Comparison of ENCODE assay signal across 19 cellular contexts in the genomic region with DNA sequence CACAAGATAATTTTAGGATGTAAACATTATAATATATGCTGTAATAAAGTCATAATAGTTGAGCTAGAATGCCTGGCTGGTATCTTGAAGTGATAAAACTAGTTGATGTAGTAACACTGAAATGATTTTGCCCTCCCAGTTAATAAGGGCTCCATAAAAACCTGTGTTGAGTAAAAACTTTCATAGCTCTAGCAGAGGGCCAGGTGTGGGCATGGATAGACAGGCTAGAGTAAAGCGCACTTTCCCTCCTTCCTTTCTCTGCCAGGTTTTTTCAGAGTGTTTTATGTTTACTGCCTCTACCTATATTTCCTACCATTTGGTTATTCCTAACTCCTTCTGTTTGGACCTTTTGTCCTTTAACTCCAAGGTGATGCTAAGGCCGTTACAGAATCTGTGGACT. TPM values are rescaled to one million over a fixed set of nuclear protein-coding genes. Genes with fewer than 3 reads are reported as not detected.
DNase-seq lines count a peak whose midpoint lies in the region; ATAC-seq, FAIRE-seq and TF ChIP-seq lines count a peak whose summit lies in the region.
"Had no signal": no experiment of that assay in that cellular context is flagged by ENCODE, and none has a peak within 500 bp of the region (broad histone marks: within the 10 kb centered on the region; RNA-seq: fewer than 3 reads in every experiment).

No MANE protein-coding gene starts in this region.

- FAIRE-seq in small intestine (lab: Jason Lieb, UNC) = no peak
- FAIRE-seq: colon had no signal

- 20 to 62% (median 37%) methylated on average over 2 of the region's 2 CpGs for WGBS in small intestine, 3 donors

- CTCF ChIA-PET in activated CD8-positive, alpha-beta T cell treated with anti-CD3 and anti-CD28 coated beads for 36 hours (lab: Charles Lee) = interaction anchor here (0.7 to 6.8 kb wide), 10 partner anchors 8 to 128 kb away, joined by 3 to 41 read pairs (median 4); partner anchors contain the start of gene CHD2
- CTCF ChIA-PET in activated CD8-positive, alpha-beta T cell treated with anti-CD3 and anti-CD28 coated beads, Interleukin-2, amount 10 ng/mL, durations not matched to agents 7 days and 5 days (lab: Charles Lee) = interaction anchor here (0.8 to 6.9 kb wide), 10 partner anchors 11 to 128 kb away, joined by 3 to 43 read pairs (median 4); no protein-coding TSS in a partner anchor

- no peaks in the 10 kb centered on the region for H3K9me3 ChIP-seq in T-helper 17 cell (ENCODE audit: control insufficient read depth, low read length, poor library complexity, severe bottlenecking)
- H3K9me3 ChIP-seq in small intestine (ENCODE audit: control insufficient read depth, low read depth) = no peaks in the 10 kb centered on the region
- H3K9me3 ChIP-seq: uterus had no signal

- peak overlapping the region; percentile 63 for H3K27ac Mint-ChIP-seq in activated CD8-positive, alpha-beta T cell treated with anti-CD3 and anti-CD28 coated beads for 36 hours
- no peak overlapping the region for H3K27ac Mint-ChIP-seq in activated CD8-positive, alpha-beta T cell treated with anti-CD3 and anti-CD28 coated beads, Interleukin-2, amount 10 ng/mL, durations not matched to agents 7 days and 5 days
- peak overlapping the region; percentile 90 for H3K27ac Mint-ChIP-seq in T-helper 17 cell
- H3K27ac Mint-ChIP-seq in immature natural killer cell = peak overlapping the region; percentile 34 to 75 (median 59)

- peaks cover 16 to 18% of the 10 kb centered on the region in 2 donors for H3K4me1 ChIP-seq in small intestine (ENCODE audit: control insufficient read depth in 2 of 2, insufficient read depth in 1 of 2, low read depth in 1 of 2, low read length in 1 of 2)

- H3K27me3 ChIP-seq in small intestine (ENCODE audit: control insufficient read depth in 2 of 2, insufficient read depth in 2 of 2, low read length in 2 of 2) = no peaks in the 10 kb centered on the region
- H3K27me3 ChIP-seq: uterus had no signal

- no peak for ATAC-seq in activated CD8-positive, alpha-beta T cell treated with anti-CD3 and anti-CD28 coated beads for 36 hours
- ATAC-seq in activated CD8-positive, alpha-beta T cell treated with anti-CD3 and anti-CD28 coated beads, Interleukin-2, amount 10 ng/mL, durations not matched to agents 7 days and 5 days = no peak
- ATAC-seq in T-helper 17 cell (no peak), left ventricle myocardium superior (no peak)
- ATAC-seq: SK-N-SH treated with all-trans-retinoic acid at 6 μM for 48 hours had no signal

- no peak for DNase-seq in activated CD8-positive, alpha-beta T cell treated with anti-CD3 and anti-CD28 coated beads for 36 hours
- DNase-seq in activated CD8-positive, alpha-beta T cell treated with anti-CD3 and anti-CD28 coated beads, Interleukin-2, amount 10 ng/mL, durations not matched to agents 7 days and 5 days = no peak
- DNase-seq in T-helper 17 cell (no peak), immature natural killer cell (no peak), small intestine (peak; percentile 84), medulla oblongata (ENCODE audit: extremely low spot score) (no peak), erythroblast (lab: John Stamatoyannopoulos, UW) (no peak), left ventricle myocardium superior (no peak)
- DNase-seq: Calu3, EL, glutamatergic neuron, NCI-H2107, NCI-H524, nucleus accumbens, retina, T-helper 9 cell, uterus had no signal

- H3K4me1 Mint-ChIP-seq in activated CD8-positive, alpha-beta T cell treated with anti-CD3 and anti-CD28 coated beads for 36 hours (ENCODE audit: low read depth) = peaks cover 81% of the 10 kb centered on the region
- H3K4me1 Mint-ChIP-seq in activated CD8-positive, alpha-beta T cell treated with anti-CD3 and anti-CD28 coated beads, Interleukin-2, amount 10 ng/mL, durations not matched to agents 7 days and 5 days (ENCODE audit: low read depth) = peaks cover 53% of the 10 kb centered on the region
- H3K4me1 Mint-ChIP-seq in T-helper 17 cell (peaks cover 58% of the 10 kb centered on the region), immature natural killer cell (peaks cover 43 to 79% of the 10 kb centered on the region in 2 donors)

- intact Hi-C loops in activated CD8-positive, alpha-beta T cell treated with anti-CD3 and anti-CD28 coated beads for 36 hours (cut with micrococcal nuclease) = no loop called here
- intact Hi-C loops in left ventricle myocardium superior (cut with micrococcal nuclease) = no loop called here

- peaks cover 12 to 20% of the 10 kb centered on the region in 2 donors for H3K36me3 ChIP-seq in small intestine (ENCODE audit: control insufficient read depth in 2 of 2, insufficient read depth in 2 of 2, low read length in 2 of 2)
- H3K36me3 ChIP-seq: uterus had no signal

- no peak for TF ChIP-seq POLR2A in erythroblast (IDR thresholded peaks at IDR 0.05; ENCODE audit: low read length)

- H3K36me3 Mint-ChIP-seq in activated CD8-positive, alpha-beta T cell treated with anti-CD3 and anti-CD28 coated beads for 36 hours (ENCODE audit: low read depth) = peaks cover 83% of the 10 kb centered on the region
- H3K36me3 Mint-ChIP-seq in activated CD8-positive, alpha-beta T cell treated with anti-CD3 and anti-CD28 coated beads, Interleukin-2, amount 10 ng/mL, durations not matched to agents 7 days and 5 days (ENCODE audit: low read depth) = peaks cover 89% of the 10 kb centered on the region
- H3K36me3 Mint-ChIP-seq in T-helper 17 cell (ENCODE audit: low read depth) = peaks cover 2% of the 10 kb centered on the region
- peaks cover 22 to 44% (median 37%) of the 10 kb centered on the region in 3 donors for H3K36me3 Mint-ChIP-seq in immature natural killer cell

- no peak overlapping the region for H3K27ac ChIP-seq in small intestine (ENCODE audit: low read depth in 1 of 2, low read length in 1 of 2)
- H3K27ac ChIP-seq: uterus had no signal

- H3K4me3 ChIP-seq in small intestine (ENCODE audit: low read depth in 1 of 2, low read length in 2 of 2) = no peak overlapping the region
- H3K4me3 ChIP-seq: uterus had no signal

- H3K27me3 Mint-ChIP-seq in activated CD8-positive, alpha-beta T cell treated with anti-CD3 and anti-CD28 coated beads for 36 hours = no peaks in the 10 kb centered on the region
- H3K27me3 Mint-ChIP-seq in activated CD8-positive, alpha-beta T cell treated with anti-CD3 and anti-CD28 coated beads, Interleukin-2, amount 10 ng/mL, durations not matched to agents 7 days and 5 days (ENCODE audit: low read depth) = no peaks in the 10 kb centered on the region
- H3K27me3 Mint-ChIP-seq in T-helper 17 cell (no peaks in the 10 kb centered on the region), immature natural killer cell (ENCODE audit: low read depth in 3 of 3) (no peaks in the 10 kb centered on the region)

- no peak overlapping the region for H3K4me3 Mint-ChIP-seq in activated CD8-positive, alpha-beta T cell treated with anti-CD3 and anti-CD28 coated beads for 36 hours
- H3K4me3 Mint-ChIP-seq in activated CD8-positive, alpha-beta T cell treated with anti-CD3 and anti-CD28 coated beads, Interleukin-2, amount 10 ng/mL, durations not matched to agents 7 days and 5 days = no peak overlapping the region
- no peak overlapping the region for H3K4me3 Mint-ChIP-seq in T-helper 17 cell
- H3K4me3 Mint-ChIP-seq in immature natural killer cell = no peak overlapping the region

- H3K9me3 Mint-ChIP-seq in activated CD8-positive, alpha-beta T cell treated with anti-CD3 and anti-CD28 coated beads for 36 hours = no peaks in the 10 kb centered on the region
- H3K9me3 Mint-ChIP-seq in activated CD8-positive, alpha-beta T cell treated with anti-CD3 and anti-CD28 coated beads, Interleukin-2, amount 10 ng/mL, durations not matched to agents 7 days and 5 days (ENCODE audit: insufficient read depth) = no peaks in the 10 kb centered on the region
- peaks cover 0 to 2% (median 0%) of the 10 kb centered on the region in 6 donors for H3K9me3 Mint-ChIP-seq in immature natural killer cell

- no peak for TF ChIP-seq CTCF in activated CD8-positive, alpha-beta T cell treated with anti-CD3 and anti-CD28 coated beads for 36 hours (IDR thresholded peaks at IDR 0.05)

- POLR2A ChIA-PET in activated CD8-positive, alpha-beta T cell treated with anti-CD3 and anti-CD28 coated beads for 36 hours (lab: Charles Lee) = interaction anchor here (0.6 to 2.5 kb wide), 5 partner anchors 11 to 117 kb away, joined by 3 to 11 read pairs (median 3); no protein-coding TSS in a partner anchor
- POLR2A ChIA-PET in activated CD8-positive, alpha-beta T cell treated with anti-CD3 and anti-CD28 coated beads, Interleukin-2, amount 10 ng/mL, durations not matched to agents 7 days and 5 days (lab: Charles Lee) = no interaction called here

RNA-seq across cellular contexts. Expression of gene CHD2, which starts 25.3 kb away (rescaled TPM):
- 100 to 1,000 TPM; 124 to 138 TPM for total RNA-seq in activated CD8-positive, alpha-beta T cell treated with anti-CD3 and anti-CD28 coated beads for 36 hours
- 100 to 1,000 TPM; 137 to 144 TPM for total RNA-seq in activated CD8-positive, alpha-beta T cell treated with anti-CD3 and anti-CD28 coated beads, Interleukin-2, amount 10 ng/mL, durations not matched to agents 7 days and 5 days
- total RNA-seq in T-helper 17 cell (100 to 1,000 TPM; 505 to 520 TPM), left ventricle myocardium superior (57.2 TPM)
- polyA plus RNA-seq in immature natural killer cell (10 to 100 TPM; 24.7 to 77.7 (median 36.9) TPM), small intestine (10 to 100 TPM; 29.2 to 33.1 (median 31.2) TPM)
